Comparison of ENCODE assay signal across 8 cellular contexts in the genomic region with DNA sequence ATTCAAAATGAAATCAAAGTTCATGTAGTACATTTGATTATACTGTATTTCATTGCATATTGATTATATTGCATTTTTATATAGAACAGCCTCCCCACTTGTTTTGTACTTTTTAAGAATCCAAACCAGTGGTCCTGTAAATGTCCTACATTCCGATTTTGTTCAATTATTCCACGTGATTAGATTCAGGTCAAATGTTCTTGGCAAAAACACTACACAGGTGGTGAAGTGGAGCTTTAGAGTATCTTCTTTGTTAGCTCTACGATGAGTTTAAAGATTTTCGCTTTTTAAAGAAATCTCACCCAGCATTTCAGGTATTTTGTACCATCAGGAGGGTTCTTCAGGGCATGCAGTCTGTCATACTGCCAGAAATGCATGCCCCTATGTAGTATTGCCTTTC.
"Had no signal": no experiment of that assay in that cellular context is flagged by ENCODE, and none has a peak within 500 bp of the region (broad histone marks: within the 10 kb centered on the region; RNA-seq: fewer than 3 reads in every experiment).

No MANE protein-coding gene starts in this region.

- DNase-seq: GM23248, GOT3, H7, H9, HCEC 1CT, HFFc6 had no signal

- H2AFZ ChIP-seq: GM23248, GM23338 had no signal

- H3K4me3 ChIP-seq: GM23248, GM23338, HAP-1 had no signal

- H3K4me3 Mint-ChIP-seq: GM23338, H9, HFFc6 had no signal

- H3K9me3 ChIP-seq: HAP-1 had no signal

- H3K4me1 ChIP-seq: HAP-1 had no signal

- H3K36me3 ChIP-seq: HAP-1 had no signal

- H3K27ac ChIP-seq: GM23248 had no signal

- H3K4me2 ChIP-seq: GM23338 had no signal

- H3K27ac Mint-ChIP-seq: GM23338, H9, HFFc6 had no signal

- H3K9ac ChIP-seq: GM23248 had no signal
